Comparison of ENCODE assay signal across 14 cellular contexts in the genomic region with DNA sequence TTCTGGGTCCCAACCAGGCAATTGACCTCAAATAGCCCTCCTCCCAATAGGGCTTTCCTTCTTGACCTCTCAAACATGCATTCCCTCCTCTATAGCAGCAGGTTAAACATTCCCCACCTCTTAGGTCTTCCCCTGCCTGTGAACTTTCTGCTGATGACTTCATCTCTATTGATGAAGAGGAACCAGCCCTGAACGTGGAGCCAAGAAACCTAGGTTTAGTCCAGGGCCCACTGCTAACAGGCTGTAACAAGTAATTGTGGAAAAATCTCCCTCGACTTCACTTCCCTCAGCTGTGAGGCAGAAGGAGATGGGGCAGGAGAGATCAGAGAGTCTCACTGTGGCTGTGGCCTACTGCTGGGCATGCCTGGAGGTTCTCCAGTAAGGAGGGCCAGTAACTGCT. TPM values are rescaled to one million over a fixed set of nuclear protein-coding genes. Genes with fewer than 3 reads are reported as not detected.
DNase-seq lines count a peak whose midpoint lies in the region; ATAC-seq and TF ChIP-seq lines count a peak whose summit lies in the region.
"Had no signal": no experiment of that assay in that cellular context is flagged by ENCODE, and none has a peak within 500 bp of the region (broad histone marks: within the 10 kb centered on the region; RNA-seq: fewer than 3 reads in every experiment).

No MANE protein-coding gene starts in this region.

- H3K9me2 ChIP-seq in GM23248 (ENCODE audit: insufficient read depth), result no peaks in the 10 kb centered on the region

- no peak for TF ChIP-seq CTCF in CD8-positive, alpha-beta T cell (IDR thresholded peaks at IDR 0.05)

- H3K36me3 Mint-ChIP-seq in CD8-positive, alpha-beta T cell, result no peaks in the 10 kb centered on the region
- no peaks in the 10 kb centered on the region for H3K36me3 Mint-ChIP-seq in activated CD4-positive, alpha-beta memory T cell treated with anti-CD3 and anti-CD28 coated beads for 36 hours
- peaks cover 3% of the 10 kb centered on the region for H3K36me3 Mint-ChIP-seq in memory B cell

- no peak overlapping the region for H3K4me2 ChIP-seq in GM23248 (ENCODE audit: unreplicated experiment)

- no peaks in the 10 kb centered on the region for H4K20me1 ChIP-seq in GM23248 (ENCODE audit: insufficient read depth)

- peaks cover 10% of the 10 kb centered on the region for H3K4me1 Mint-ChIP-seq in CD8-positive, alpha-beta T cell (ENCODE audit: low read depth)
- H3K4me1 Mint-ChIP-seq in activated CD4-positive, alpha-beta memory T cell treated with anti-CD3 and anti-CD28 coated beads for 36 hours (ENCODE audit: low read depth), result peaks cover 29% of the 10 kb centered on the region
- H3K4me1 Mint-ChIP-seq in memory B cell, result peaks cover 54% of the 10 kb centered on the region

- H3K36me3 ChIP-seq in CD8-positive, alpha-beta T cell (ENCODE audit: insufficient read depth, low read length), result no peaks in the 10 kb centered on the region
- no peaks in the 10 kb centered on the region for H3K36me3 ChIP-seq in GM23248 (ENCODE audit: low read depth)

- DNase-seq in CD8-positive, alpha-beta T cell, result no peak
- no peak for DNase-seq in GM23248
- no peak for DNase-seq in activated CD4-positive, alpha-beta memory T cell treated with anti-CD3 and anti-CD28 coated beads for 36 hours
- DNase-seq in memory B cell (ENCODE audit: low spot score in 2 of 2), result no peak
- no peak for DNase-seq in stimulated activated CD4-positive, alpha-beta T cell treated with anti-CD3 and anti-CD28 coated beads, Interleukin-2, amount 100 ng/mL, for 24 hours
- DNase-seq: activated CD4-positive, alpha-beta T cell treated with anti-CD3 and anti-CD28 coated beads, Interleukin-2, amount 50 U/mL, for 4 hours; activated T-cell treated with anti-CD3 and anti-CD28 coated beads, Interleukin-2, amount 50 U/mL, for 72 hours; midbrain; NCI-H1105 treated with DMSO at 0.1 percent for 48 hours; SHP77; testis had no signal

- peak overlapping the region; percentile 38; the same call in 1 of the 2 replicates for H2AFZ ChIP-seq in GM23248

- POLR2A ChIA-PET in CD8-positive, alpha-beta T cell (lab: Charles Lee), result no interaction called here
- POLR2A ChIA-PET in activated CD4-positive, alpha-beta memory T cell treated with anti-CD3 and anti-CD28 coated beads for 36 hours (lab: Charles Lee), result no interaction called here

- no peak overlapping the region for H3K27ac ChIP-seq in CD8-positive, alpha-beta T cell (ENCODE audit: low read depth, low read length)
- H3K27ac ChIP-seq in GM23248, result no peak overlapping the region
- H3K27ac ChIP-seq: testis had no signal

- WGBS in GM23248 (ENCODE audit: low coverage in 1 of 2, low lambda C conversion rate in 2 of 2, missing lambda C conversion rate in 2 of 2), 2 experiments, result 94% methylated on average over 2 of the region's 2 CpGs

- no peak overlapping the region for H3K4me3 ChIP-seq in CD8-positive, alpha-beta T cell (ENCODE audit: low read depth, low read length)
- no peak overlapping the region for H3K4me3 ChIP-seq in GM23248
- H3K4me3 ChIP-seq: K562, testis had no signal

- peaks cover 10% of the 10 kb centered on the region for H3K27me3 Mint-ChIP-seq in CD8-positive, alpha-beta T cell (ENCODE audit: low read depth)
- H3K27me3 Mint-ChIP-seq in activated CD4-positive, alpha-beta memory T cell treated with anti-CD3 and anti-CD28 coated beads for 36 hours, result peaks cover 3% of the 10 kb centered on the region
- no peaks in the 10 kb centered on the region for H3K27me3 Mint-ChIP-seq in memory B cell

- no peaks in the 10 kb centered on the region for H3K9me3 ChIP-seq in CD8-positive, alpha-beta T cell (ENCODE audit: low read length)
- no peaks in the 10 kb centered on the region for H3K9me3 ChIP-seq in GM23248 (ENCODE audit: low read depth)
- H3K9me3 ChIP-seq: testis had no signal

- no peak for ATAC-seq in CD8-positive, alpha-beta T cell
- ATAC-seq in memory B cell (ENCODE audit: low read depth) (no peak), GM18511 (IDR thresholded peaks at IDR 0.05; ENCODE audit: unreplicated experiment) (no peak), HG03439 (IDR thresholded peaks at IDR 0.05; ENCODE audit: unreplicated experiment) (no peak)
- ATAC-seq: K562 had no signal

- intact Hi-C loops in CD8-positive, alpha-beta T cell (cut with DNase I, micrococcal nuclease), result loop anchor here in 1 of 2 experiments (5.0 kb wide), 1 partner anchor 450 kb away; a partner anchor contains a TSS
- intact Hi-C loops in activated CD4-positive, alpha-beta memory T cell treated with anti-CD3 and anti-CD28 coated beads for 36 hours (cut with micrococcal nuclease), result loop anchor here (5.0 to 10.0 kb wide), 3 partner anchors 160 to 453 kb away; a partner anchor contains a TSS

- CTCF ChIA-PET in CD8-positive, alpha-beta T cell (lab: Charles Lee), result no interaction called here
- CTCF ChIA-PET in activated CD4-positive, alpha-beta memory T cell treated with anti-CD3 and anti-CD28 coated beads for 36 hours (lab: Charles Lee), result interaction anchor here (1.0 kb wide), 1 partner anchor 96 kb away, joined by 3 read pairs; no protein-coding TSS in a partner anchor

- H3K4me1 ChIP-seq in CD8-positive, alpha-beta T cell (ENCODE audit: insufficient read depth, low read length), result no peaks in the 10 kb centered on the region
- peaks cover 20% of the 10 kb centered on the region for H3K4me1 ChIP-seq in GM23248 (ENCODE audit: insufficient read depth)
- H3K4me1 ChIP-seq: testis had no signal

- no peaks in the 10 kb centered on the region for H3K27me3 ChIP-seq in CD8-positive, alpha-beta T cell (ENCODE audit: insufficient read depth, low read length)
- no peaks in the 10 kb centered on the region for H3K27me3 ChIP-seq in GM23248 (replicated peaks; ENCODE audit: insufficient read depth)
- H3K27me3 ChIP-seq: testis had no signal

- H3K79me2 ChIP-seq in GM23248 (ENCODE audit: insufficient read depth), result no peaks in the 10 kb centered on the region

- H3K4me3 Mint-ChIP-seq in CD8-positive, alpha-beta T cell, result no peak overlapping the region
- H3K4me3 Mint-ChIP-seq in activated CD4-positive, alpha-beta memory T cell treated with anti-CD3 and anti-CD28 coated beads for 36 hours, result no peak overlapping the region
- H3K4me3 Mint-ChIP-seq in memory B cell, result no peak overlapping the region

- in situ Hi-C loops in GM23248 (cut with MboI), result no loop called here

- peak overlapping the region; percentile 4 for H3K27ac Mint-ChIP-seq in CD8-positive, alpha-beta T cell
- H3K27ac Mint-ChIP-seq in activated CD4-positive, alpha-beta memory T cell treated with anti-CD3 and anti-CD28 coated beads for 36 hours, result peak overlapping the region; percentile 9
- H3K27ac Mint-ChIP-seq in memory B cell, result peak overlapping the region; percentile 69

- peaks cover 19% of the 10 kb centered on the region for H3F3A ChIP-seq in GM23248 (ENCODE audit: insufficient read depth)

- no peaks in the 10 kb centered on the region for H3K9me3 Mint-ChIP-seq in CD8-positive, alpha-beta T cell
- no peaks in the 10 kb centered on the region for H3K9me3 Mint-ChIP-seq in activated CD4-positive, alpha-beta memory T cell treated with anti-CD3 and anti-CD28 coated beads for 36 hours
- H3K9me3 Mint-ChIP-seq in memory B cell, result no peaks in the 10 kb centered on the region
- H3K9me3 Mint-ChIP-seq: activated T-cell treated with anti-CD3 and anti-CD28 coated beads, Interleukin-2, amount 50 U/mL, for 72 hours had no signal

- H3K9ac ChIP-seq in GM23248, result no peak overlapping the region

RNA-seq across cellular contexts. Expression of a gene that starts 24.7 kb away (rescaled TPM):
- total RNA-seq in CD8-positive, alpha-beta T cell, result not detected
- not detected in 2 replicates for total RNA-seq in GM23248 (2014; rRNA removed; shearing (Covaris generic))
- not detected in 2 replicates for polyA plus RNA-seq in GM23248 (2016; fragmentation: Nextera tagmentation; extraction: Ambion mirVana)
- under 1 TPM; 0.26 to 0.41 TPM for total RNA-seq in activated CD4-positive, alpha-beta memory T cell treated with anti-CD3 and anti-CD28 coated beads for 36 hours
- polyA plus RNA-seq: K562 had no signal

RNA-seq across cellular contexts. Expression of a gene that starts 57.8 kb away (rescaled TPM):
- not detected for total RNA-seq in CD8-positive, alpha-beta T cell
- total RNA-seq in GM23248 (2014; rRNA removed; shearing (Covaris generic)), result not detected in 2 replicates
- not detected in 2 replicates for polyA plus RNA-seq in GM23248 (2016; fragmentation: Nextera tagmentation; extraction: Ambion mirVana)
- total RNA-seq in activated CD4-positive, alpha-beta memory T cell treated with anti-CD3 and anti-CD28 coated beads for 36 hours, result 1 to 10 TPM; 1.4 to 1.7 TPM
- polyA plus RNA-seq: K562 had no signal

Comparison
In these comparisons a context has a peak if more than half of its experiments do, and no peak if none do; other contexts are left out.
1. H3K27ac Mint-ChIP-seq: peak in every context shown above with its lines; median percentile 69 in memory B cell; 9 in activated CD4-positive, alpha-beta memory T cell treated with anti-CD3 and anti-CD28 coated beads for 36 hours; 4 in CD8-positive, alpha-beta T cell.